8 cellular contexts compared by ENCODE assay signal in the genomic region with DNA sequence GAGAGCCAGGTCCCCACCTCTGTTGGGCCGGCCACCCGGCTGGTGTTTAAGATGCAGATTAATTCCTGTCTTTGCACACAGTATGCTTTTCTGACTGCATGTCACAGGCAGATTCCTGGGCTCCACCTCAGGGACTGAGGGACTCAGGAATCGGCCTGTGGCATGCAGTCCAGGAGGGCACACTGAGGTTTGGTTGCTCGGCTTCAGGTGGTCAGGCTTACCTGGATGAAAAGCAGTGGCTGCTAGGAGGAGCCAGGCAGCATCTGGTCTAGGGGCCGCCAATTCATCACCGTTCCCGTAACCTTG. TPM values are rescaled to one million over a fixed set of nuclear protein-coding genes. Genes with fewer than 3 reads are reported as not detected.
DNase-seq lines count a peak whose midpoint lies in the region; ATAC-seq and TF ChIP-seq lines count a peak whose summit lies in the region.

No MANE protein-coding gene starts in this region.

- H3K36me3 ChIP-seq in H7 (replicated peaks; ENCODE audit: control insufficient read depth, insufficient read depth, low read length) (peaks cover 16% of the 10 kb centered on the region), skeletal muscle satellite cell (ENCODE audit: insufficient read depth, low read length) (peaks cover 11% of the 10 kb centered on the region)

- peak overlapping the region; percentile 87 to 91 (median 88) for H3K4me3 Mint-ChIP-seq in T-cell

- H3K4me2 ChIP-seq in skeletal muscle satellite cell (ENCODE audit: low read length): peak overlapping the region; percentile 95

- H3K4me3 ChIP-seq in H7 (ENCODE audit: insufficient read depth, low read depth, low read length): peak overlapping the region; percentile 91
- H3K4me3 ChIP-seq in skeletal muscle satellite cell (ENCODE audit: low read length): peak overlapping the region; percentile 99

- H3K4me1 Mint-ChIP-seq in T-cell: peaks cover 40 to 53% (median 45%) of the 10 kb centered on the region in 3 donors

- peak overlapping the region; percentile 63 for H3K27ac ChIP-seq in foreskin keratinocyte

- no peaks in the 10 kb centered on the region for H3K9me3 Mint-ChIP-seq in T-cell

- no peak for DNase-seq in H7
- no peak for DNase-seq in T-cell
- DNase-seq in foreskin keratinocyte: no peak
- no peak for DNase-seq in 8988T
- no peak for DNase-seq in iPS-NIHi7 (ENCODE audit: extremely low spot score)

- H3K27ac Mint-ChIP-seq in T-cell: peak overlapping the region in 1 of 2 donors; percentile 69

- H3K4me1 ChIP-seq in foreskin keratinocyte (peaks cover 16% of the 10 kb centered on the region), skeletal muscle satellite cell (ENCODE audit: control insufficient read depth, insufficient read depth, low read length) (peaks cover 38% of the 10 kb centered on the region)

- peaks cover 21% of the 10 kb centered on the region for H3K36me3 Mint-ChIP-seq in T-cell

- CTCF ChIA-PET in T-cell (lab: Charles Lee): no interaction called here

- no peaks in the 10 kb centered on the region for H3K27me3 Mint-ChIP-seq in T-cell

- peak overlapping the region; percentile 92 for H3K9ac ChIP-seq in skeletal muscle satellite cell (ENCODE audit: low read depth, low read length)

- ATAC-seq in T-cell (replicated peaks in 1 of 4) (no peak), foreskin keratinocyte (no peak), GM21526 (IDR thresholded peaks at IDR 0.05; ENCODE audit: low FRiP score, unreplicated experiment) (no peak), GM21619 (IDR thresholded peaks at IDR 0.05; ENCODE audit: unreplicated experiment) (no peak)

- H3K27me3 ChIP-seq in H7 (ENCODE audit: control insufficient read depth, insufficient read depth, low read length): no peaks in the 10 kb centered on the region
- no peaks in the 10 kb centered on the region for H3K27me3 ChIP-seq in foreskin keratinocyte
- H3K27me3 ChIP-seq in skeletal muscle satellite cell (ENCODE audit: control insufficient read depth, insufficient read depth, low read length): no peaks in the 10 kb centered on the region

- H3K9me3 ChIP-seq in skeletal muscle satellite cell (replicated peaks; ENCODE audit: low read length): no peaks in the 10 kb centered on the region

- POLR2A ChIA-PET in T-cell (lab: Charles Lee): no interaction called here

- no peak for TF ChIP-seq CTCF in foreskin keratinocyte (conservative IDR thresholded peaks at IDR 0.05)

RNA-seq across cellular contexts. Expression of a gene that starts 1.1 kb away (rescaled TPM):
- total RNA-seq in H7 (2014; rRNA removed; shearing (Covaris generic)): 40.3 and 40.9 TPM in 2 replicates
- 10 to 100 TPM; 17.5 to 38.3 (median 30.9) TPM for total RNA-seq in T-cell
- 46.0 and 53.1 TPM in 2 replicates for total RNA-seq in foreskin keratinocyte
- 38.5 and 47.0 TPM in 2 replicates for polyA plus RNA-seq in foreskin keratinocyte
- total RNA-seq in skeletal muscle satellite cell (2012; rRNA removed): 22.3 and 25.1 TPM in 2 replicates

RNA-seq across cellular contexts. Expression of a gene that starts 27.4 kb away (rescaled TPM):
- total RNA-seq in H7 (2014; rRNA removed; shearing (Covaris generic)): not detected in 2 replicates
- 100 to 1,000 TPM in 2 of 5 donors, 10 to 100 TPM in 3; 55.0 to 121 (median 78.9) TPM for total RNA-seq in T-cell
- total RNA-seq in foreskin keratinocyte: not detected in 2 replicates
- not detected in 2 replicates for polyA plus RNA-seq in foreskin keratinocyte
- not detected in 2 replicates for total RNA-seq in skeletal muscle satellite cell (2012; rRNA removed)

Comparison
In these comparisons a context has a peak if more than half of its experiments do, and no peak if none do; other contexts are left out.
1. RNA of a gene that starts 27.4 kb away (total RNA-seq): 55.0 to 121 TPM in T-cell and not detected in foreskin keratinocyte; not detected in H7; every median in the first group is over 10 times any median in the second.